Comparison of ENCODE assay signal across 21 cellular contexts in the genomic region with DNA sequence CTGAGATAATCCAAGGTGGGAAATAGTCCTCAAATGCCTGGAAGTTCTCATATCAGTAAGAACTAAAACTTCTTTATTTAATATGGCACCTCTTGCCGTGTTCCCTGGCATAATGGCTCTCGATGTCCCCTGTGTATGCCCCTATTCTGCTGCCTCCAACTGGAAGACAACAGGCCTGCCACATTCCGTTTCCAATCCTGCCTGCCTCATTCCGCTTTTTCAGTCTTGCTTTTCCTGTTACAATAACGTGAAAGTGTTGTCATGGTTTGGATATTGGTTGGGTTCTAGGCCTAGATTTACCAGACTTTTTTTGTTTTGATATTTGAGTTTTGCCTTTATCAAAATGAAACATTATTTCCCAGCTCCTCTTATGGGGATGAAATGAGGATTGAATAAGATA.
DNase-seq lines count a peak whose midpoint lies in the region; ATAC-seq and TF ChIP-seq lines count a peak whose summit lies in the region.
"Had no signal": no experiment of that assay in that cellular context is flagged by ENCODE, and none has a peak within 500 bp of the region (broad histone marks: within the 10 kb centered on the region; RNA-seq: fewer than 3 reads in every experiment).

No MANE protein-coding gene starts in this region.

- H3K27ac Mint-ChIP-seq in GM23338 (no peak overlapping the region; the same call in 1 of the 2 replicates), WTC11 (peak overlapping the region; percentile 29; the same call in 1 of the 2 replicates), nephron progenitor cell (peak overlapping the region; percentile 38)
- H3K27ac Mint-ChIP-seq: CD14-positive monocyte; CD4-positive, alpha-beta T cell; CD8-positive, alpha-beta memory T cell had no signal

- H3K36me3 ChIP-seq in GM23338 (ENCODE audit: insufficient read depth) (no peaks in the 10 kb centered on the region), stomach (peaks cover 0 to 12% (median 4%) of the 10 kb centered on the region in 4 donors), right atrium auricular region (peaks cover 12% of the 10 kb centered on the region)
- H3K36me3 ChIP-seq: BE2C had no signal

- ATAC-seq in GM23338 (peak; percentile 44; the same call in 2 of the 3 replicates), WTC11 (no peak)
- ATAC-seq: A549, GM12878 had no signal

- peak; percentile 34 for DNase-seq in GM23338 (ENCODE audit: low spot score)
- no peak for DNase-seq in WTC11 (ENCODE audit: low spot score)
- DNase-seq in nephron progenitor cell: no peak
- no peak for DNase-seq in stomach
- DNase-seq in right atrium auricular region (ENCODE audit: low spot score): no peak
- no peak for DNase-seq in SKM-1 (lab: John Stamatoyannopoulos, UW; ENCODE audit: unreplicated experiment)
- DNase-seq: 8988T; ACHN; AML-193; BE2C; CD4-positive, alpha-beta T cell; CD8-positive, alpha-beta memory T cell; DMS 273 treated with DMSO at 0.1 percent for 48 hours; DMS79; EL; GDM1; GM23248 had no signal

- POLR2A ChIA-PET in WTC11 (lab: Charles Lee): no interaction called here

- intact Hi-C loops in stomach (cut with DNase I; ENCODE audit: low total_unique reads): no loop called here

- H3K9me3 ChIP-seq in stomach (no peaks in the 10 kb centered on the region), right atrium auricular region (no peaks in the 10 kb centered on the region)
- H3K9me3 ChIP-seq: A549, BE2C had no signal

- no peak for TF ChIP-seq EP300 in stomach (IDR thresholded peaks at IDR 0.05)

- H3K4me1 Mint-ChIP-seq in GM23338 (peaks cover 34% of the 10 kb centered on the region), WTC11 (peaks cover 38% of the 10 kb centered on the region), nephron progenitor cell (peaks cover 3% of the 10 kb centered on the region)
- H3K4me1 Mint-ChIP-seq: CD14-positive monocyte; CD8-positive, alpha-beta memory T cell had no signal

- TF ChIP-seq POLR2A in stomach (IDR thresholded peaks at IDR 0.05): no peak

- H3K4me1 ChIP-seq in GM23338 (ENCODE audit: insufficient read depth) (peaks cover 35% of the 10 kb centered on the region), stomach (no peaks in the 10 kb centered on the region), right atrium auricular region (no peaks in the 10 kb centered on the region)
- H3K4me1 ChIP-seq: A549; BLaER1 treated with 17β-estradiol and CSF1 and Interleukin-3, amounts not matched to agents 10 nM and 100 nM had no signal

- CTCF ChIA-PET in WTC11 (lab: Charles Lee): no interaction called here

- H3K27me3 Mint-ChIP-seq in GM23338 (ENCODE audit: insufficient read depth, low read depth, poor library complexity): peaks cover 6% of the 10 kb centered on the region
- H3K27me3 Mint-ChIP-seq in WTC11 (ENCODE audit: low read depth): no peaks in the 10 kb centered on the region
- no peaks in the 10 kb centered on the region for H3K27me3 Mint-ChIP-seq in nephron progenitor cell (ENCODE audit: low read depth, poor library complexity)
- H3K27me3 Mint-ChIP-seq: CD4-positive, alpha-beta T cell; CD8-positive, alpha-beta memory T cell had no signal

- no peak overlapping the region for H2AFZ ChIP-seq in GM23338
- H2AFZ ChIP-seq: GM23248 had no signal

- WGBS in stomach, 5 donors: 94 to 97% (median 96%) methylated on average over 5 of the region's 5 CpGs

- peak overlapping the region; percentile 7; the same call in 1 of the 2 replicates for H3K4me2 ChIP-seq in GM23338
- H3K4me2 ChIP-seq: A549; BLaER1 treated with 17β-estradiol and CSF1 and Interleukin-3, amounts not matched to agents 10 nM and 100 nM had no signal

- 0 out of 2 replicates have a peak, but pooled peaks cover 2% of the 10 kb centered on the region for H4K20me1 ChIP-seq in GM23338 (replicated peaks; ENCODE audit: insufficient read depth)
- H4K20me1 ChIP-seq: BLaER1 treated with 17β-estradiol and CSF1 and Interleukin-3, amounts not matched to agents 10 nM and 100 nM had no signal

- H3K4me3 Mint-ChIP-seq in GM23338 (no peak overlapping the region), WTC11 (no peak overlapping the region), nephron progenitor cell (no peak overlapping the region)
- H3K4me3 Mint-ChIP-seq: CD14-positive monocyte; CD4-positive, alpha-beta T cell; CD8-positive, alpha-beta memory T cell had no signal

- no peaks in the 10 kb centered on the region for H3F3A ChIP-seq in GM23338 (replicated peaks; ENCODE audit: low read depth)

- no peaks in the 10 kb centered on the region for H3K9me3 Mint-ChIP-seq in GM23338
- no peaks in the 10 kb centered on the region for H3K9me3 Mint-ChIP-seq in WTC11
- no peaks in the 10 kb centered on the region for H3K9me3 Mint-ChIP-seq in nephron progenitor cell
- H3K9me3 Mint-ChIP-seq: CD4-positive, alpha-beta T cell; CD8-positive, alpha-beta memory T cell had no signal

- no peak overlapping the region for H3K4me3 ChIP-seq in GM23338
- H3K4me3 ChIP-seq in stomach: no peak overlapping the region
- no peak overlapping the region for H3K4me3 ChIP-seq in right atrium auricular region
- H3K4me3 ChIP-seq: A549; BLaER1 treated with 17β-estradiol and CSF1 and Interleukin-3, amounts not matched to agents 10 nM and 100 nM; GM12878; GM23248 had no signal

- H3K79me2 ChIP-seq in GM23338 (replicated peaks; ENCODE audit: insufficient read depth): no peaks in the 10 kb centered on the region

- peak in 1 of 2 experiments; percentile 19; a peak in 2 of 4 replicates for TF ChIP-seq CTCF in GM23338 (conservative IDR thresholded peaks at IDR 0.05; ENCODE audit: low read depth in 2 of 2)
- no peak for TF ChIP-seq CTCF in WTC11 (IDR thresholded peaks at IDR 0.05)
- no peak for TF ChIP-seq CTCF in nephron progenitor cell (IDR thresholded peaks at IDR 0.05)
- no peak for TF ChIP-seq CTCF in stomach (IDR thresholded peaks at IDR 0.05)
- no peak for TF ChIP-seq CTCF in right atrium auricular region (IDR thresholded peaks at IDR 0.05)

- H3K36me3 Mint-ChIP-seq in GM23338 (ENCODE audit: low read depth): no peaks in the 10 kb centered on the region
- H3K36me3 Mint-ChIP-seq in WTC11: no peaks in the 10 kb centered on the region
- H3K36me3 Mint-ChIP-seq in nephron progenitor cell (ENCODE audit: low read depth): peaks cover 47% of the 10 kb centered on the region

- H3K27me3 ChIP-seq in GM23338 (ENCODE audit: insufficient read depth) (no peaks in the 10 kb centered on the region), stomach (no peaks in the 10 kb centered on the region), right atrium auricular region (no peaks in the 10 kb centered on the region)
- H3K27me3 ChIP-seq: BE2C; BLaER1 treated with 17β-estradiol and CSF1 and Interleukin-3, amounts not matched to agents 10 nM and 100 nM had no signal

- H3K27ac ChIP-seq in GM23338 (ENCODE audit: low read depth): no peak overlapping the region
- H3K27ac ChIP-seq in stomach: no peak overlapping the region
- H3K27ac ChIP-seq in right atrium auricular region: no peak overlapping the region
- H3K27ac ChIP-seq: A549; BLaER1 treated with 17β-estradiol and CSF1 and Interleukin-3, amounts not matched to agents 10 nM and 100 nM; GM23248 had no signal

- H3K9me2 ChIP-seq in GM23338 (ENCODE audit: insufficient read depth): no peaks in the 10 kb centered on the region

TF ChIP-seq in WTC11, 78 proteins besides CTCF, POLR2A, EP300 and RAD21:
- TF ChIP-seq, protein P1, sequence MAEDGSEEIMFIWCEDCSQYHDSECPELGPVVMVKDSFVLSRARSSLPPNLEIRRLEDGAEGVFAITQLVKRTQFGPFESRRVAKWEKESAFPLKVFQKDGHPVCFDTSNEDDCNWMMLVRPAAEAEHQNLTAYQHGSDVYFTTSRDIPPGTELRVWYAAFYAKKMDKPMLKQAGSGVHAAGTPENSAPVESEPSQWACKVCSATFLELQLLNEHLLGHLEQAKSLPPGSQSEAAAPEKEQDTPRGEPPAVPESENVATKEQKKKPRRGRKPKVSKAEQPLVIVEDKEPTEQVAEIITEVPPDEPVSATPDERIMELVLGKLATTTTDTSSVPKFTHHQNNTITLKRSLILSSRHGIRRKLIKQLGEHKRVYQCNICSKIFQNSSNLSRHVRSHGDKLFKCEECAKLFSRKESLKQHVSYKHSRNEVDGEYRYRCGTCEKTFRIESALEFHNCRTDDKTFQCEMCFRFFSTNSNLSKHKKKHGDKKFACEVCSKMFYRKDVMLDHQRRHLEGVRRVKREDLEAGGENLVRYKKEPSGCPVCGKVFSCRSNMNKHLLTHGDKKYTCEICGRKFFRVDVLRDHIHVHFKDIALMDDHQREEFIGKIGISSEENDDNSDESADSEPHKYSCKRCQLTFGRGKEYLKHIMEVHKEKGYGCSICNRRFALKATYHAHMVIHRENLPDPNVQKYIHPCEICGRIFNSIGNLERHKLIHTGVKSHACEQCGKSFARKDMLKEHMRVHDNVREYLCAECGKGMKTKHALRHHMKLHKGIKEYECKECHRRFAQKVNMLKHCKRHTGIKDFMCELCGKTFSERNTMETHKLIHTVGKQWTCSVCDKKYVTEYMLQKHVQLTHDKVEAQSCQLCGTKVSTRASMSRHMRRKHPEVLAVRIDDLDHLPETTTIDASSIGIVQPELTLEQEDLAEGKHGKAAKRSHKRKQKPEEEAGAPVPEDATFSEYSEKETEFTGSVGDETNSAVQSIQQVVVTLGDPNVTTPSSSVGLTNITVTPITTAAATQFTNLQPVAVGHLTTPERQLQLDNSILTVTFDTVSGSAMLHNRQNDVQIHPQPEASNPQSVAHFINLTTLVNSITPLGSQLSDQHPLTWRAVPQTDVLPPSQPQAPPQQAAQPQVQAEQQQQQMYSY (CRISPR knock-in tag; IDR thresholded peaks at IDR 0.05): peak; percentile 94
- TF ChIP-seq, protein P2, sequence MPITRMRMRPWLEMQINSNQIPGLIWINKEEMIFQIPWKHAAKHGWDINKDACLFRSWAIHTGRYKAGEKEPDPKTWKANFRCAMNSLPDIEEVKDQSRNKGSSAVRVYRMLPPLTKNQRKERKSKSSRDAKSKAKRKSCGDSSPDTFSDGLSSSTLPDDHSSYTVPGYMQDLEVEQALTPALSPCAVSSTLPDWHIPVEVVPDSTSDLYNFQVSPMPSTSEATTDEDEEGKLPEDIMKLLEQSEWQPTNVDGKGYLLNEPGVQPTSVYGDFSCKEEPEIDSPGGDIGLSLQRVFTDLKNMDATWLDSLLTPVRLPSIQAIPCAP (CRISPR knock-in tag; IDR thresholded peaks at IDR 0.05): no peak
- TF ChIP-seq ELF4 (CRISPR knock-in tag; IDR thresholded peaks at IDR 0.05; ENCODE audit: low read depth): no peak
